In genomic region chr18:50404752-50405581, GRCh38 we compare ENCODE assay signal across 1 cellular context.
TF ChIP-seq lines count a peak whose summit lies in the region.

No MANE protein-coding gene starts in this region.

TF ChIP-seq in HepG2, 621 proteins besides CTCF, POLR2A, EP300 and RAD21 (continued from another document):
- TF ChIP-seq, protein P1, sequence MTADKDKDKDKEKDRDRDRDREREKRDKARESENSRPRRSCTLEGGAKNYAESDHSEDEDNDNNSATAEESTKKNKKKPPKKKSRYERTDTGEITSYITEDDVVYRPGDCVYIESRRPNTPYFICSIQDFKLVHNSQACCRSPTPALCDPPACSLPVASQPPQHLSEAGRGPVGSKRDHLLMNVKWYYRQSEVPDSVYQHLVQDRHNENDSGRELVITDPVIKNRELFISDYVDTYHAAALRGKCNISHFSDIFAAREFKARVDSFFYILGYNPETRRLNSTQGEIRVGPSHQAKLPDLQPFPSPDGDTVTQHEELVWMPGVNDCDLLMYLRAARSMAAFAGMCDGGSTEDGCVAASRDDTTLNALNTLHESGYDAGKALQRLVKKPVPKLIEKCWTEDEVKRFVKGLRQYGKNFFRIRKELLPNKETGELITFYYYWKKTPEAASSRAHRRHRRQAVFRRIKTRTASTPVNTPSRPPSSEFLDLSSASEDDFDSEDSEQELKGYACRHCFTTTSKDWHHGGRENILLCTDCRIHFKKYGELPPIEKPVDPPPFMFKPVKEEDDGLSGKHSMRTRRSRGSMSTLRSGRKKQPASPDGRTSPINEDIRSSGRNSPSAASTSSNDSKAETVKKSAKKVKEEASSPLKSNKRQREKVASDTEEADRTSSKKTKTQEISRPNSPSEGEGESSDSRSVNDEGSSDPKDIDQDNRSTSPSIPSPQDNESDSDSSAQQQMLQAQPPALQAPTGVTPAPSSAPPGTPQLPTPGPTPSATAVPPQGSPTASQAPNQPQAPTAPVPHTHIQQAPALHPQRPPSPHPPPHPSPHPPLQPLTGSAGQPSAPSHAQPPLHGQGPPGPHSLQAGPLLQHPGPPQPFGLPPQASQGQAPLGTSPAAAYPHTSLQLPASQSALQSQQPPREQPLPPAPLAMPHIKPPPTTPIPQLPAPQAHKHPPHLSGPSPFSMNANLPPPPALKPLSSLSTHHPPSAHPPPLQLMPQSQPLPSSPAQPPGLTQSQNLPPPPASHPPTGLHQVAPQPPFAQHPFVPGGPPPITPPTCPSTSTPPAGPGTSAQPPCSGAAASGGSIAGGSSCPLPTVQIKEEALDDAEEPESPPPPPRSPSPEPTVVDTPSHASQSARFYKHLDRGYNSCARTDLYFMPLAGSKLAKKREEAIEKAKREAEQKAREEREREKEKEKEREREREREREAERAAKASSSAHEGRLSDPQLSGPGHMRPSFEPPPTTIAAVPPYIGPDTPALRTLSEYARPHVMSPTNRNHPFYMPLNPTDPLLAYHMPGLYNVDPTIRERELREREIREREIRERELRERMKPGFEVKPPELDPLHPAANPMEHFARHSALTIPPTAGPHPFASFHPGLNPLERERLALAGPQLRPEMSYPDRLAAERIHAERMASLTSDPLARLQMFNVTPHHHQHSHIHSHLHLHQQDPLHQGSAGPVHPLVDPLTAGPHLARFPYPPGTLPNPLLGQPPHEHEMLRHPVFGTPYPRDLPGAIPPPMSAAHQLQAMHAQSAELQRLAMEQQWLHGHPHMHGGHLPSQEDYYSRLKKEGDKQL (CRISPR knock-in tag; IDR thresholded peaks at IDR 0.05; ENCODE audit: low read depth): peak; percentile 91
- peak; percentile 70; the same call in 1 of the 2 replicates for TF ChIP-seq ZNF772 (CRISPR knock-in tag; IDR thresholded peaks at IDR 0.05)
- TF ChIP-seq NR2C2 (CRISPR knock-in tag; IDR thresholded peaks at IDR 0.05; ENCODE audit: borderline replicate concordance): peak; percentile 41
- TF ChIP-seq, protein P2, sequence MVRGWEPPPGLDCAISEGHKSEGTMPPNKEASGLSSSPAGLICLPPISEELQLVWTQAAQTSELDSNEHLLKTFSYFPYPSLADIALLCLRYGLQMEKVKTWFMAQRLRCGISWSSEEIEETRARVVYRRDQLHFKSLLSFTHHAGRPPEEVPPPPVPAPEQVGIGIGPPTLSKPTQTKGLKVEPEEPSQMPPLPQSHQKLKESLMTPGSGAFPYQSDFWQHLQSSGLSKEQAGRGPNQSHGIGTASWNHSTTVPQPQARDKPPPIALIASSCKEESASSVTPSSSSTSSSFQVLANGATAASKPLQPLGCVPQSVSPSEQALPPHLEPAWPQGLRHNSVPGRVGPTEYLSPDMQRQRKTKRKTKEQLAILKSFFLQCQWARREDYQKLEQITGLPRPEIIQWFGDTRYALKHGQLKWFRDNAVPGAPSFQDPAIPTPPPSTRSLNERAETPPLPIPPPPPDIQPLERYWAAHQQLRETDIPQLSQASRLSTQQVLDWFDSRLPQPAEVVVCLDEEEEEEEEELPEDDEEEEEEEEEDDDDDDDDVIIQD (CRISPR knock-in tag; IDR thresholded peaks at IDR 0.05; ENCODE audit: low read depth): peak; percentile 44; the same call in 1 of the 2 replicates
- TF ChIP-seq THAP11 (CRISPR knock-in tag; IDR thresholded peaks at IDR 0.05): peak; percentile 34; the same call in 1 of the 2 replicates
- TF ChIP-seq HMG20A (CRISPR knock-in tag; IDR thresholded peaks at IDR 0.05; ENCODE audit: borderline replicate concordance): peak; percentile 58; the same call in 1 of the 2 replicates
- peak; percentile 58; the same call in 1 of the 2 replicates for TF ChIP-seq ZBTB7B (CRISPR knock-in tag; IDR thresholded peaks at IDR 0.05)
- TF ChIP-seq ZIK1 (CRISPR knock-in tag; IDR thresholded peaks at IDR 0.05; ENCODE audit: borderline replicate concordance, low read depth): 0 out of 2 replicates have a peak, but pooled peaks have one; percentile 55
- TF ChIP-seq BCL6 (CRISPR knock-in tag; IDR thresholded peaks at IDR 0.05): peak; percentile 95
- TF ChIP-seq TEAD3 (CRISPR knock-in tag; optimal IDR thresholded peaks at IDR 0.05; ENCODE audit: borderline replicate concordance): peak; percentile 60
- TF ChIP-seq LCORL (IDR thresholded peaks at IDR 0.05): peak; percentile 69; the same call in 1 of the 2 replicates
- peak; percentile 67 for TF ChIP-seq LCORL (CRISPR knock-in tag; IDR thresholded peaks at IDR 0.05)
- TF ChIP-seq ZNF781 (CRISPR knock-in tag; IDR thresholded peaks at IDR 0.05; ENCODE audit: borderline replicate concordance, not compliant biosample characterization): peak; percentile 56
- TF ChIP-seq, protein P3, sequence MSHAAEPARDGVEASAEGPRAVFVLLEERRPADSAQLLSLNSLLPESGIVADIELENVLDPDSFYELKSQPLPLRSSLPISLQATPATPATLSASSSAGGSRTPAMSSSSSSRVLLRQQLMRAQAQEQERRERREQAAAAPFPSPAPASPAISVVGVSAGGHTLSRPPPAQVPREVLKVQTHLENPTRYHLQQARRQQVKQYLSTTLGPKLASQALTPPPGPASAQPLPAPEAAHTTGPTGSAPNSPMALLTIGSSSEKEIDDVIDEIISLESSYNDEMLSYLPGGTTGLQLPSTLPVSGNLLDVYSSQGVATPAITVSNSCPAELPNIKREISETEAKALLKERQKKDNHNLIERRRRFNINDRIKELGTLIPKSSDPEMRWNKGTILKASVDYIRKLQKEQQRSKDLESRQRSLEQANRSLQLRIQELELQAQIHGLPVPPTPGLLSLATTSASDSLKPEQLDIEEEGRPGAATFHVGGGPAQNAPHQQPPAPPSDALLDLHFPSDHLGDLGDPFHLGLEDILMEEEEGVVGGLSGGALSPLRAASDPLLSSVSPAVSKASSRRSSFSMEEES (CRISPR knock-in tag; IDR thresholded peaks at IDR 0.05): 0 out of 2 replicates have a peak, but pooled peaks have one; percentile 50
- peak; percentile 47; the same call in 1 of the 2 replicates for TF ChIP-seq SIX1 (CRISPR knock-in tag; IDR thresholded peaks at IDR 0.05; ENCODE audit: borderline replicate concordance)
- peak; percentile 8; the same call in 1 of the 2 replicates for TF ChIP-seq ZNF12 (CRISPR knock-in tag; IDR thresholded peaks at IDR 0.05)
- TF ChIP-seq TBX2 (CRISPR knock-in tag; IDR thresholded peaks at IDR 0.05; ENCODE audit: borderline replicate concordance): peak; percentile 89
- 0 out of 2 replicates have a peak, but pooled peaks have one; percentile 45 for TF ChIP-seq GATAD1 (CRISPR knock-in tag; IDR thresholded peaks at IDR 0.05)
- TF ChIP-seq, protein P4, sequence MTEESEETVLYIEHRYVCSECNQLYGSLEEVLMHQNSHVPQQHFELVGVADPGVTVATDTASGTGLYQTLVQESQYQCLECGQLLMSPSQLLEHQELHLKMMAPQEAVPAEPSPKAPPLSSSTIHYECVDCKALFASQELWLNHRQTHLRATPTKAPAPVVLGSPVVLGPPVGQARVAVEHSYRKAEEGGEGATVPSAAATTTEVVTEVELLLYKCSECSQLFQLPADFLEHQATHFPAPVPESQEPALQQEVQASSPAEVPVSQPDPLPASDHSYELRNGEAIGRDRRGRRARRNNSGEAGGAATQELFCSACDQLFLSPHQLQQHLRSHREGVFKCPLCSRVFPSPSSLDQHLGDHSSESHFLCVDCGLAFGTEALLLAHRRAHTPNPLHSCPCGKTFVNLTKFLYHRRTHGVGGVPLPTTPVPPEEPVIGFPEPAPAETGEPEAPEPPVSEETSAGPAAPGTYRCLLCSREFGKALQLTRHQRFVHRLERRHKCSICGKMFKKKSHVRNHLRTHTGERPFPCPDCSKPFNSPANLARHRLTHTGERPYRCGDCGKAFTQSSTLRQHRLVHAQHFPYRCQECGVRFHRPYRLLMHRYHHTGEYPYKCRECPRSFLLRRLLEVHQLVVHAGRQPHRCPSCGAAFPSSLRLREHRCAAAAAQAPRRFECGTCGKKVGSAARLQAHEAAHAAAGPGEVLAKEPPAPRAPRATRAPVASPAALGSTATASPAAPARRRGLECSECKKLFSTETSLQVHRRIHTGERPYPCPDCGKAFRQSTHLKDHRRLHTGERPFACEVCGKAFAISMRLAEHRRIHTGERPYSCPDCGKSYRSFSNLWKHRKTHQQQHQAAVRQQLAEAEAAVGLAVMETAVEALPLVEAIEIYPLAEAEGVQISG (CRISPR knock-in tag; IDR thresholded peaks at IDR 0.05): peak; percentile 41; the same call in 1 of the 2 replicates
- TF ChIP-seq ELF3 (CRISPR knock-in tag; IDR thresholded peaks at IDR 0.05): peak; percentile 59
TF ChIP-seq in HepG2: peak in this region for 114; not testable (repeated sequence) for 507.
